Comparison of ENCODE assay signal across 9 cellular contexts in genomic region chr2:54497738-54498680, GRCh38. TPM values are rescaled to one million over a fixed set of nuclear protein-coding genes. Genes with fewer than 3 reads are reported as not detected.
DNase-seq lines count a peak whose midpoint lies in the region; ATAC-seq, FAIRE-seq and TF ChIP-seq lines count a peak whose summit lies in the region.
"Had no signal": no experiment of that assay in that cellular context is flagged by ENCODE, and none has a peak within 500 bp of the region (broad histone marks: within the 10 kb centered on the region; RNA-seq: fewer than 3 reads in every experiment).

No MANE protein-coding gene starts in this region.

- H3K27me3 ChIP-seq in brain microvascular endothelial cell (replicated peaks) (no peaks in the 10 kb centered on the region), HepG2 (ENCODE audit: control insufficient read depth in 1 of 2, insufficient read depth in 2 of 2, low read length in 2 of 2) (no peaks in the 10 kb centered on the region)

- no peak overlapping the region for H3K9ac ChIP-seq in HepG2 (ENCODE audit: insufficient read depth, low read depth, low read length)

- 40% methylated on average over 8 of the region's 8 CpGs for WGBS in HepG2 (ENCODE audit: low lambda C conversion rate)

- no peak for DNase-seq in AG09309 (ENCODE audit: low read depth)
- DNase-seq in brain microvascular endothelial cell, result peak; percentile 45
- DNase-seq in HepG2 (ENCODE audit: low spot score), result peak; percentile 70
- no peak for DNase-seq in NCI-H2029 (lab: John Stamatoyannopoulos, UW)
- no peak for DNase-seq in glomerular visceral epithelial cell (ENCODE audit: extremely low spot score)
- DNase-seq: NCI-H2107 had no signal

- peaks cover 53% of the 10 kb centered on the region for H3K4me1 ChIP-seq in HepG2 (ENCODE audit: insufficient read depth, low read length)

- intact Hi-C loops in HepG2 (cut with micrococcal nuclease; ENCODE audit: unreplicated experiment), result loop anchor here (10.0 kb wide), 1 partner anchor 163 kb away; a partner anchor contains a TSS

- no peak overlapping the region for H2AFZ ChIP-seq in HepG2 (ENCODE audit: low read length)

- FAIRE-seq in HepG2 (lab: Jason Lieb, UNC), result peak; percentile 39

- TF ChIP-seq CTCF in AG09309 (IDR thresholded peaks at IDR 0.05; ENCODE audit: control insufficient read depth, insufficient read depth, low read depth, low read length, missing control alignments) (peak; percentile 44), brain microvascular endothelial cell (IDR thresholded peaks at IDR 0.05; ENCODE audit: low read depth, low read length, missing control alignments) (peak; percentile 70), HepG2 (CRISPR knock-in tag; IDR thresholded peaks at IDR 0.05) (peak; percentile 68)

- H3K9me3 ChIP-seq in KOPT-K1 (ENCODE audit: insufficient read depth, low read length, poor library complexity, severe bottlenecking), result no peaks in the 10 kb centered on the region
- no peaks in the 10 kb centered on the region for H3K9me3 ChIP-seq in HepG2 (ENCODE audit: low read length)

- H4K20me1 ChIP-seq in HepG2 (ENCODE audit: insufficient read depth, low read length), result peaks cover 34% of the 10 kb centered on the region

- peak overlapping the region; percentile 22 for H3K4me2 ChIP-seq in HepG2 (ENCODE audit: low read depth, low read length)

- no TSS peak for BruUV-seq in HepG2 (replicated peaks; lab: Mats Ljungman, UMichigan)

- H3K27ac ChIP-seq in KOPT-K1 (ENCODE audit: low read depth, low read length, poor library complexity, severe bottlenecking) (peak overlapping the region; percentile 62), brain microvascular endothelial cell (no peak overlapping the region), HepG2 (ENCODE audit: extremely low read length, insufficient read depth, low read length) (peak overlapping the region; percentile 54)

- H3K36me3 ChIP-seq in KOPT-K1 (ENCODE audit: insufficient read depth, low read length) (no peaks in the 10 kb centered on the region), brain microvascular endothelial cell (replicated peaks) (no peaks in the 10 kb centered on the region), HepG2 (replicated peaks in 1 of 2; ENCODE audit: control insufficient read depth in 1 of 2, insufficient read depth in 2 of 2, low read length in 2 of 2) (peaks cover 2 to 4% of the 10 kb centered on the region in 2 experiments; a peak in 2 of 5 replicates)

- H3K4me3 ChIP-seq in AG09309 (ENCODE audit: control insufficient read depth, low read depth, low read length), result no peak overlapping the region
- no peak overlapping the region for H3K4me3 ChIP-seq in brain microvascular endothelial cell (ENCODE audit: low read depth, low read length)
- H3K4me3 ChIP-seq in HepG2 (replicated peaks in 1 of 3; ENCODE audit: insufficient read depth in 1 of 3, low read depth in 2 of 3, low read length in 3 of 3), result no peak overlapping the region

- CTCF ChIA-PET in HepG2 (lab: Yijun Ruan, JAX; ENCODE audit: low intra/inter-chr PET ratio, low total read pairs), result no interaction called here

- peak; percentile 59; the same call in 1 of the 2 replicates for TF ChIP-seq RAD21 in HepG2 (CRISPR knock-in tag; IDR thresholded peaks at IDR 0.05)

- ATAC-seq in HepG2 (peak; percentile 97), HG02571 (IDR thresholded peaks at IDR 0.05; ENCODE audit: unreplicated experiment) (no peak), GM21737 (IDR thresholded peaks at IDR 0.05; ENCODE audit: unreplicated experiment) (no peak)

- H3K79me2 ChIP-seq in HepG2 (ENCODE audit: insufficient read depth, low read length), result peaks cover 76% of the 10 kb centered on the region

- in situ Hi-C loops in brain microvascular endothelial cell (cut with HindIII; ENCODE audit: low pct_ligation_motif_present, low sequenced_read_pairs), result no loop called here
- in situ Hi-C loops in HepG2 (cut with HindIII; ENCODE audit: extremely low pct_ligation_motif_present, low pct_unique_long_range_greater_than_20kb), result no loop called here

- TF ChIP-seq POLR2A in HepG2 (IDR thresholded peaks at IDR 0.05; ENCODE audit: insufficient read depth in 1 of 2, low read depth in 2 of 2, low read length in 2 of 2), result no peak

- POLR2A ChIA-PET in HepG2 (lab: Yijun Ruan, JAX), result interaction anchor here (1.0 to 1.5 kb wide), 2 partner anchors 40 to 42 kb away, joined by 4 to 5 read pairs; partner anchors contain the start of gene SPTBN1

- TF ChIP-seq EP300 in HepG2 (IDR thresholded peaks at IDR 0.05; ENCODE audit: low read depth in 2 of 2, low read length in 2 of 2), result peak in 1 of 2 experiments; percentile 44; a peak in 1 of 4 replicates
- TF ChIP-seq EP300 in HepG2 (CRISPR knock-in tag; IDR thresholded peaks at IDR 0.05; ENCODE audit: borderline replicate concordance), result no peak

TF ChIP-seq in HepG2, 621 proteins besides CTCF, POLR2A, EP300 and RAD21 (continues in another document):
- TF ChIP-seq HMGXB3 (CRISPR knock-in tag; IDR thresholded peaks at IDR 0.05; ENCODE audit: borderline replicate concordance) (no peak), RFXANK (CRISPR knock-in tag; IDR thresholded peaks at IDR 0.05) (no peak), ATF6 (CRISPR knock-in tag; conservative IDR thresholded peaks at IDR 0.05) (0 out of 2 replicates have a peak, but pooled peaks have one; percentile 67), SMARCC2 (IDR thresholded peaks at IDR 0.05) (no peak), ZFYVE20 (CRISPR knock-in tag; IDR thresholded peaks at IDR 0.05; ENCODE audit: borderline replicate concordance, low read depth) (no peak), MAFK (conservative IDR thresholded peaks at IDR 0.05 in 1 of 2, IDR thresholded peaks at IDR 0.05 in 1 of 2; ENCODE audit: low read length in 2 of 2) (no peak)

RNA-seq across cellular contexts. Expression of gene SPTBN1, which starts 41.9 kb away (rescaled TPM):
- 139 and 299 TPM in 2 replicates for total RNA-seq in HepG2 (2016; rRNA removed; fragmentation: Illumina TruSeq; extraction: Trizol)
- 7.6 and 9.0 TPM in 2 replicates for total RNA-seq in HepG2 (2016; cell fraction: cytosol; rRNA removed; fragmentation: Illumina TruSeq; extraction: Trizol; ENCODE audit: low read depth)
- total RNA-seq in HepG2 (2016; cell fraction: insoluble cytoplasmic fraction; rRNA removed; fragmentation: Illumina TruSeq; extraction: Trizol), result 109 and 295 TPM in 2 replicates
- total RNA-seq in HepG2 (2016; cell fraction: membrane; rRNA removed; fragmentation: Illumina TruSeq; extraction: Trizol), result 27.1 and 31.5 TPM in 2 replicates
- total RNA-seq in HepG2 (2016; cell fraction: nucleus; rRNA removed; fragmentation: Illumina TruSeq; extraction: Trizol), result 441 and 497 TPM in 2 replicates
- 123 and 127 TPM in 2 replicates for polyA plus RNA-seq in HepG2 (2011; rRNA removed)
- 37.4 and 38.8 TPM in 2 replicates for polyA plus RNA-seq in HepG2 (2011; cell fraction: cytosol; rRNA removed)
- 594 and 623 TPM in 2 replicates for polyA plus RNA-seq in HepG2 (2011; cell fraction: nucleus; rRNA removed)
- 212 and 223 TPM in 2 replicates for polyA plus RNA-seq in HepG2 (2012)
- polyA plus RNA-seq in HepG2 (2016; cell fraction: cytosol; fragmentation: Illumina TruSeq; extraction: Trizol; ENCODE audit: low read depth), result 3.3 and 4.0 TPM in 2 replicates
- 55.3 and 74.4 TPM in 2 replicates for polyA plus RNA-seq in HepG2 (2016; cell fraction: insoluble cytoplasmic fraction; fragmentation: Illumina TruSeq; extraction: Trizol; ENCODE audit: low read depth)
- 9.0 and 11.0 TPM in 2 replicates for polyA plus RNA-seq in HepG2 (2016; cell fraction: membrane; fragmentation: Illumina TruSeq; extraction: Trizol; ENCODE audit: low read depth)
- 381 and 401 TPM in 2 replicates for polyA plus RNA-seq in HepG2 (2016; cell fraction: nucleus; fragmentation: Illumina TruSeq; extraction: Trizol; ENCODE audit: insufficient read depth, low read depth)
- 53.9 and 245 TPM in 2 replicates for polyA minus RNA-seq in HepG2 (2011; rRNA and poly(A)+ RNA removed; ENCODE audit: low replicate concordance)
- polyA minus RNA-seq in HepG2 (2011; cell fraction: cytosol; rRNA and poly(A)+ RNA removed), result 129 and 133 TPM in 2 replicates
- 957 and 1,039 TPM in 2 replicates for polyA minus RNA-seq in HepG2 (2011; cell fraction: nucleus; rRNA and poly(A)+ RNA removed)

Comparison
In these comparisons a context has a peak if more than half of its experiments do, and no peak if none do; other contexts are left out.
1. DNase-seq: peak in brain microvascular endothelial cell (single experiment) and HepG2 (single experiment); none in AG09309 (single experiment), NCI-H2029 (single experiment) and glomerular visceral epithelial cell (single experiment).
2. Peak in every context shown above with its lines, with median percentiles within 50 percentile points of each other: CTCF ChIP-seq.